1 cellular context compared by ENCODE assay signal in the genomic region with DNA sequence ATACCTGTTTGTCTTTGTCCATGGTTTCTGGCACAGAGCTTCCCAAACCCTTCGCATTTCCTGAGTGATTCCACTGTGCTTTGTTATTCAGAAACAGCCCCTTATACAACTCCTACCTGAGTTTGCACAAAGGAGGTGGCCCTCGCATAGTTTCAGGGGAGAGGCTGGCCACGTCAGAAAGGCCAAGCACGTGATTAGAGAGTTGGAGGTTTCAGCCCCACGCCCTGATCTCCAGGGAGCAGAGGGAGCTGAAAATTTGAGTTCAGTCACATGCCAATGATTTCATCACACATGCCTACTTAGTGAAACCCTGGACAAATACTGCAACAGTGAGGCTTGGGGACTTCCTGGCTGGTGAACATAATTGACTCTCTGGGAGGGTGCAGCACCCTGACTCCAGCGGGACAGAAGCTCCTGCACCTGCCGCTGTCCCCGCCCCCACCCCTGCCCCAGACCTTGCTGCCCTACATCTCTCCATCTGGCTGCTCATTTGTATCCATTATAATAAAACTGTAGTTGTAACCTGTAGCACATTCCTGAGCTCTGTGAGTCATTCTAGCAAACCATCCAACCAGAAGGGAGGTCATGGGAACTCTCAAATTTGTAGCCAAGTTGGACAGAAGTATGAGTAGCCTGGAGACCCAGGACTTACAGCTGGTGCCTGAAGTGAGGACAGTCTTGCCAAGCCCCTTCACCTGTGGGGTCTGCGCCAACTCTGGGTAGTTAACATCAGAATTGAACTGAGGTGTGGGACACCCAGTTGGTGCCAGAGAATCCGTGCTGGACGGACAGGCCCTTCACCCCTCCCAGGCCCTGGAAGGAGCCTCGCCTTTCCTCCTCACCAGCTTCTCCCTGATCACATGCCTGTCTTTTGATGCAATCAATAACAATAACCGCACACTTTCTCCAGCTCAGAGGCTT.
A peak's percentile ranks its signal among the peaks of the same experiment; 100 is the strongest.
TF ChIP-seq lines count a peak whose summit lies in the region.

No MANE protein-coding gene starts in this region.

TF ChIP-seq in HepG2, 621 proteins besides CTCF, POLR2A, EP300 and RAD21 (continued from another document and continues in another):
- TF ChIP-seq, protein P1, sequence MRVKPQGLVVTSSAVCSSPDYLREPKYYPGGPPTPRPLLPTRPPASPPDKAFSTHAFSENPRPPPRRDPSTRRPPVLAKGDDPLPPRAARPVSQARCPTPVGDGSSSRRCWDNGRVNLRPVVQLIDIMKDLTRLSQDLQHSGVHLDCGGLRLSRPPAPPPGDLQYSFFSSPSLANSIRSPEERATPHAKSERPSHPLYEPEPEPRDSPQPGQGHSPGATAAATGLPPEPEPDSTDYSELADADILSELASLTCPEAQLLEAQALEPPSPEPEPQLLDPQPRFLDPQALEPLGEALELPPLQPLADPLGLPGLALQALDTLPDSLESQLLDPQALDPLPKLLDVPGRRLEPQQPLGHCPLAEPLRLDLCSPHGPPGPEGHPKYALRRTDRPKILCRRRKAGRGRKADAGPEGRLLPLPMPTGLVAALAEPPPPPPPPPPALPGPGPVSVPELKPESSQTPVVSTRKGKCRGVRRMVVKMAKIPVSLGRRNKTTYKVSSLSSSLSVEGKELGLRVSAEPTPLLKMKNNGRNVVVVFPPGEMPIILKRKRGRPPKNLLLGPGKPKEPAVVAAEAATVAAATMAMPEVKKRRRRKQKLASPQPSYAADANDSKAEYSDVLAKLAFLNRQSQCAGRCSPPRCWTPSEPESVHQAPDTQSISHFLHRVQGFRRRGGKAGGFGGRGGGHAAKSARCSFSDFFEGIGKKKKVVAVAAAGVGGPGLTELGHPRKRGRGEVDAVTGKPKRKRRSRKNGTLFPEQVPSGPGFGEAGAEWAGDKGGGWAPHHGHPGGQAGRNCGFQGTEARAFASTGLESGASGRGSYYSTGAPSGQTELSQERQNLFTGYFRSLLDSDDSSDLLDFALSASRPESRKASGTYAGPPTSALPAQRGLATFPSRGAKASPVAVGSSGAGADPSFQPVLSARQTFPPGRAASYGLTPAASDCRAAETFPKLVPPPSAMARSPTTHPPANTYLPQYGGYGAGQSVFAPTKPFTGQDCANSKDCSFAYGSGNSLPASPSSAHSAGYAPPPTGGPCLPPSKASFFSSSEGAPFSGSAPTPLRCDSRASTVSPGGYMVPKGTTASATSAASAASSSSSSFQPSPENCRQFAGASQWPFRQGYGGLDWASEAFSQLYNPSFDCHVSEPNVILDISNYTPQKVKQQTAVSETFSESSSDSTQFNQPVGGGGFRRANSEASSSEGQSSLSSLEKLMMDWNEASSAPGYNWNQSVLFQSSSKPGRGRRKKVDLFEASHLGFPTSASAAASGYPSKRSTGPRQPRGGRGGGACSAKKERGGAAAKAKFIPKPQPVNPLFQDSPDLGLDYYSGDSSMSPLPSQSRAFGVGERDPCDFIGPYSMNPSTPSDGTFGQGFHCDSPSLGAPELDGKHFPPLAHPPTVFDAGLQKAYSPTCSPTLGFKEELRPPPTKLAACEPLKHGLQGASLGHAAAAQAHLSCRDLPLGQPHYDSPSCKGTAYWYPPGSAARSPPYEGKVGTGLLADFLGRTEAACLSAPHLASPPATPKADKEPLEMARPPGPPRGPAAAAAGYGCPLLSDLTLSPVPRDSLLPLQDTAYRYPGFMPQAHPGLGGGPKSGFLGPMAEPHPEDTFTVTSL (CRISPR knock-in tag; IDR thresholded peaks at IDR 0.05; ENCODE audit: borderline replicate concordance), result no peak
- TF ChIP-seq, protein P2, sequence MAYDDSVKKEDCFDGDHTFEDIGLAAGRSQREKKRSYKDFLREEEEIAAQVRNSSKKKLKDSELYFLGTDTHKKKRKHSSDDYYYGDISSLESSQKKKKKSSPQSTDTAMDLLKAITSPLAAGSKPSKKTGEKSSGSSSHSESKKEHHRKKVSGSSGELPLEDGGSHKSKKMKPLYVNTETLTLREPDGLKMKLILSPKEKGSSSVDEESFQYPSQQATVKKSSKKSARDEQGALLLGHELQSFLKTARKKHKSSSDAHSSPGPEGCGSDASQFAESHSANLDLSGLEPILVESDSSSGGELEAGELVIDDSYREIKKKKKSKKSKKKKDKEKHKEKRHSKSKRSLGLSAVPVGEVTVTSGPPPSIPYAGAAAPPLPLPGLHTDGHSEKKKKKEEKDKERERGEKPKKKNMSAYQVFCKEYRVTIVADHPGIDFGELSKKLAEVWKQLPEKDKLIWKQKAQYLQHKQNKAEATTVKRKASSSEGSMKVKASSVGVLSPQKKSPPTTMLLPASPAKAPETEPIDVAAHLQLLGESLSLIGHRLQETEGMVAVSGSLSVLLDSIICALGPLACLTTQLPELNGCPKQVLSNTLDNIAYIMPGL (CRISPR knock-in tag; IDR thresholded peaks at IDR 0.05; ENCODE audit: borderline replicate concordance in 1 of 2, low read depth in 1 of 2), result no peak
- TF ChIP-seq TEAD3 (CRISPR knock-in tag; optimal IDR thresholded peaks at IDR 0.05; ENCODE audit: borderline replicate concordance) (peak; percentile 55), NONO (IDR thresholded peaks at IDR 0.05) (no peak), NONO (CRISPR knock-in tag; conservative IDR thresholded peaks at IDR 0.05) (no peak), TARDBP (CRISPR knock-in tag; IDR thresholded peaks at IDR 0.05) (no peak), HNRNPLL (IDR thresholded peaks at IDR 0.05; ENCODE audit: low read depth, low read length, poor library complexity, severe bottlenecking) (no peak), ZNF709 (CRISPR knock-in tag; IDR thresholded peaks at IDR 0.05) (no peak), ZNF761 (CRISPR knock-in tag; conservative IDR thresholded peaks at IDR 0.05) (no peak), BHLHE40 (IDR thresholded peaks at IDR 0.05; ENCODE audit: low read length) (peak; percentile 81), ZNF552 (CRISPR knock-in tag; IDR thresholded peaks at IDR 0.05; ENCODE audit: borderline replicate concordance) (no peak), SOX5 (CRISPR knock-in tag; IDR thresholded peaks at IDR 0.05; ENCODE audit: borderline replicate concordance) (peak; percentile 46; the same call in 1 of the 2 replicates), ZSCAN30 (CRISPR knock-in tag; IDR thresholded peaks at IDR 0.05) (no peak), HOXA9 (CRISPR knock-in tag; IDR thresholded peaks at IDR 0.05; ENCODE audit: borderline replicate concordance) (no peak), RELA (CRISPR knock-in tag; IDR thresholded peaks at IDR 0.05) (0 out of 2 replicates have a peak, but pooled peaks have one; percentile 44), ZNF766 (CRISPR knock-in tag; IDR thresholded peaks at IDR 0.05; ENCODE audit: borderline replicate concordance) (no peak), SP2 (CRISPR knock-in tag; IDR thresholded peaks at IDR 0.05) (no peak), THAP11 (CRISPR knock-in tag; IDR thresholded peaks at IDR 0.05) (peak; percentile 40; the same call in 1 of the 2 replicates), SP4 (CRISPR knock-in tag; IDR thresholded peaks at IDR 0.05) (no peak), REL (CRISPR knock-in tag; conservative IDR thresholded peaks at IDR 0.05) (no peak), ZNF20 (CRISPR knock-in tag; IDR thresholded peaks at IDR 0.05) (no peak), ZNF431 (CRISPR knock-in tag; IDR thresholded peaks at IDR 0.05; ENCODE audit: borderline replicate concordance, low read depth) (no peak), ZNF326 (CRISPR knock-in tag; IDR thresholded peaks at IDR 0.05; ENCODE audit: borderline replicate concordance) (no peak), NFKBIZ (CRISPR knock-in tag; IDR thresholded peaks at IDR 0.05) (no peak), NFIB (CRISPR knock-in tag; IDR thresholded peaks at IDR 0.05; ENCODE audit: borderline replicate concordance) (no peak), SKI (IDR thresholded peaks at IDR 0.05; ENCODE audit: partially characterized antibody) (no peak)
- TF ChIP-seq, protein P3, sequence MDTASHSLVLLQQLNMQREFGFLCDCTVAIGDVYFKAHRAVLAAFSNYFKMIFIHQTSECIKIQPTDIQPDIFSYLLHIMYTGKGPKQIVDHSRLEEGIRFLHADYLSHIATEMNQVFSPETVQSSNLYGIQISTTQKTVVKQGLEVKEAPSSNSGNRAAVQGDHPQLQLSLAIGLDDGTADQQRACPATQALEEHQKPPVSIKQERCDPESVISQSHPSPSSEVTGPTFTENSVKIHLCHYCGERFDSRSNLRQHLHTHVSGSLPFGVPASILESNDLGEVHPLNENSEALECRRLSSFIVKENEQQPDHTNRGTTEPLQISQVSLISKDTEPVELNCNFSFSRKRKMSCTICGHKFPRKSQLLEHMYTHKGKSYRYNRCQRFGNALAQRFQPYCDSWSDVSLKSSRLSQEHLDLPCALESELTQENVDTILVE (CRISPR knock-in tag; IDR thresholded peaks at IDR 0.05), result no peak
- TF ChIP-seq, protein P4, sequence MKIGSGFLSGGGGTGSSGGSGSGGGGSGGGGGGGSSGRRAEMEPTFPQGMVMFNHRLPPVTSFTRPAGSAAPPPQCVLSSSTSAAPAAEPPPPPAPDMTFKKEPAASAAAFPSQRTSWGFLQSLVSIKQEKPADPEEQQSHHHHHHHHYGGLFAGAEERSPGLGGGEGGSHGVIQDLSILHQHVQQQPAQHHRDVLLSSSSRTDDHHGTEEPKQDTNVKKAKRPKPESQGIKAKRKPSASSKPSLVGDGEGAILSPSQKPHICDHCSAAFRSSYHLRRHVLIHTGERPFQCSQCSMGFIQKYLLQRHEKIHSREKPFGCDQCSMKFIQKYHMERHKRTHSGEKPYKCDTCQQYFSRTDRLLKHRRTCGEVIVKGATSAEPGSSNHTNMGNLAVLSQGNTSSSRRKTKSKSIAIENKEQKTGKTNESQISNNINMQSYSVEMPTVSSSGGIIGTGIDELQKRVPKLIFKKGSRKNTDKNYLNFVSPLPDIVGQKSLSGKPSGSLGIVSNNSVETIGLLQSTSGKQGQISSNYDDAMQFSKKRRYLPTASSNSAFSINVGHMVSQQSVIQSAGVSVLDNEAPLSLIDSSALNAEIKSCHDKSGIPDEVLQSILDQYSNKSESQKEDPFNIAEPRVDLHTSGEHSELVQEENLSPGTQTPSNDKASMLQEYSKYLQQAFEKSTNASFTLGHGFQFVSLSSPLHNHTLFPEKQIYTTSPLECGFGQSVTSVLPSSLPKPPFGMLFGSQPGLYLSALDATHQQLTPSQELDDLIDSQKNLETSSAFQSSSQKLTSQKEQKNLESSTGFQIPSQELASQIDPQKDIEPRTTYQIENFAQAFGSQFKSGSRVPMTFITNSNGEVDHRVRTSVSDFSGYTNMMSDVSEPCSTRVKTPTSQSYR (CRISPR knock-in tag; IDR thresholded peaks at IDR 0.05; ENCODE audit: borderline replicate concordance), result peak; percentile 12; the same call in 1 of the 2 replicates
- TF ChIP-seq, protein P5, sequence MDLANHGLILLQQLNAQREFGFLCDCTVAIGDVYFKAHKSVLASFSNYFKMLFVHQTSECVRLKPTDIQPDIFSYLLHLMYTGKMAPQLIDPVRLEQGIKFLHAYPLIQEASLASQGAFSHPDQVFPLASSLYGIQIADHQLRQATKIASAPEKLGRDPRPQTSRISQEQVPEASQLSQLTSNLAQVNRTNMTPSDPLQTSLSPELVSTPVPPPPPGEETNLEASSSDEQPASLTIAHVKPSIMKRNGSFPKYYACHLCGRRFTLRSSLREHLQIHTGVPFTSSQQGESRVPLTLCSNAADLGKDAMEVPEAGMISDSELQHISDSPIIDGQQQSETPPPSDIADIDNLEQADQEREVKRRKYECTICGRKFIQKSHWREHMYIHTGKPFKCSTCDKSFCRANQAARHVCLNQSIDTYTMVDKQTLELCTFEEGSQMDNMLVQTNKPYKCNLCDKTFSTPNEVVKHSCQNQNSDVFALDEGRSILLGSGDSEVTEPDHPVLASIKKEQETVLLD (CRISPR knock-in tag; IDR thresholded peaks at IDR 0.05; ENCODE audit: low read depth), result 0 out of 2 replicates have a peak, but pooled peaks have one; percentile 30
- TF ChIP-seq, protein P6, sequence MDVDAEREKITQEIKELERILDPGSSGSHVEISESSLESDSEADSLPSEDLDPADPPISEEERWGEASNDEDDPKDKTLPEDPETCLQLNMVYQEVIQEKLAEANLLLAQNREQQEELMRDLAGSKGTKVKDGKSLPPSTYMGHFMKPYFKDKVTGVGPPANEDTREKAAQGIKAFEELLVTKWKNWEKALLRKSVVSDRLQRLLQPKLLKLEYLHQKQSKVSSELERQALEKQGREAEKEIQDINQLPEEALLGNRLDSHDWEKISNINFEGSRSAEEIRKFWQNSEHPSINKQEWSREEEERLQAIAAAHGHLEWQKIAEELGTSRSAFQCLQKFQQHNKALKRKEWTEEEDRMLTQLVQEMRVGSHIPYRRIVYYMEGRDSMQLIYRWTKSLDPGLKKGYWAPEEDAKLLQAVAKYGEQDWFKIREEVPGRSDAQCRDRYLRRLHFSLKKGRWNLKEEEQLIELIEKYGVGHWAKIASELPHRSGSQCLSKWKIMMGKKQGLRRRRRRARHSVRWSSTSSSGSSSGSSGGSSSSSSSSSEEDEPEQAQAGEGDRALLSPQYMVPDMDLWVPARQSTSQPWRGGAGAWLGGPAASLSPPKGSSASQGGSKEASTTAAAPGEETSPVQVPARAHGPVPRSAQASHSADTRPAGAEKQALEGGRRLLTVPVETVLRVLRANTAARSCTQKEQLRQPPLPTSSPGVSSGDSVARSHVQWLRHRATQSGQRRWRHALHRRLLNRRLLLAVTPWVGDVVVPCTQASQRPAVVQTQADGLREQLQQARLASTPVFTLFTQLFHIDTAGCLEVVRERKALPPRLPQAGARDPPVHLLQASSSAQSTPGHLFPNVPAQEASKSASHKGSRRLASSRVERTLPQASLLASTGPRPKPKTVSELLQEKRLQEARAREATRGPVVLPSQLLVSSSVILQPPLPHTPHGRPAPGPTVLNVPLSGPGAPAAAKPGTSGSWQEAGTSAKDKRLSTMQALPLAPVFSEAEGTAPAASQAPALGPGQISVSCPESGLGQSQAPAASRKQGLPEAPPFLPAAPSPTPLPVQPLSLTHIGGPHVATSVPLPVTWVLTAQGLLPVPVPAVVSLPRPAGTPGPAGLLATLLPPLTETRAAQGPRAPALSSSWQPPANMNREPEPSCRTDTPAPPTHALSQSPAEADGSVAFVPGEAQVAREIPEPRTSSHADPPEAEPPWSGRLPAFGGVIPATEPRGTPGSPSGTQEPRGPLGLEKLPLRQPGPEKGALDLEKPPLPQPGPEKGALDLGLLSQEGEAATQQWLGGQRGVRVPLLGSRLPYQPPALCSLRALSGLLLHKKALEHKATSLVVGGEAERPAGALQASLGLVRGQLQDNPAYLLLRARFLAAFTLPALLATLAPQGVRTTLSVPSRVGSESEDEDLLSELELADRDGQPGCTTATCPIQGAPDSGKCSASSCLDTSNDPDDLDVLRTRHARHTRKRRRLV (CRISPR knock-in tag; IDR thresholded peaks at IDR 0.05), result no peak
- TF ChIP-seq, protein P7, sequence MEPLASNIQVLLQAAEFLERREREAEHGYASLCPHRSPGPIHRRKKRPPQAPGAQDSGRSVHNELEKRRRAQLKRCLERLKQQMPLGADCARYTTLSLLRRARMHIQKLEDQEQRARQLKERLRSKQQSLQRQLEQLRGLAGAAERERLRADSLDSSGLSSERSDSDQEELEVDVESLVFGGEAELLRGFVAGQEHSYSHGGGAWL (CRISPR knock-in tag; IDR thresholded peaks at IDR 0.05), result no peak
- TF ChIP-seq, protein P8, sequence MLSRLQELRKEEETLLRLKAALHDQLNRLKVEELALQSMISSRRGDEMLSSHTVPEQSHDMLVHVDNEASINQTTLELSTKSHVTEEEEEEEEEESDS (CRISPR knock-in tag; IDR thresholded peaks at IDR 0.05; ENCODE audit: borderline replicate concordance), result no peak
- TF ChIP-seq, protein P9, sequence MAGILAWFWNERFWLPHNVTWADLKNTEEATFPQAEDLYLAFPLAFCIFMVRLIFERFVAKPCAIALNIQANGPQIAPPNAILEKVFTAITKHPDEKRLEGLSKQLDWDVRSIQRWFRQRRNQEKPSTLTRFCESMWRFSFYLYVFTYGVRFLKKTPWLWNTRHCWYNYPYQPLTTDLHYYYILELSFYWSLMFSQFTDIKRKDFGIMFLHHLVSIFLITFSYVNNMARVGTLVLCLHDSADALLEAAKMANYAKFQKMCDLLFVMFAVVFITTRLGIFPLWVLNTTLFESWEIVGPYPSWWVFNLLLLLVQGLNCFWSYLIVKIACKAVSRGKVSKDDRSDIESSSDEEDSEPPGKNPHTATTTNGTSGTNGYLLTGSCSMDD (CRISPR knock-in tag; IDR thresholded peaks at IDR 0.05), result no peak
- TF ChIP-seq, protein P10, sequence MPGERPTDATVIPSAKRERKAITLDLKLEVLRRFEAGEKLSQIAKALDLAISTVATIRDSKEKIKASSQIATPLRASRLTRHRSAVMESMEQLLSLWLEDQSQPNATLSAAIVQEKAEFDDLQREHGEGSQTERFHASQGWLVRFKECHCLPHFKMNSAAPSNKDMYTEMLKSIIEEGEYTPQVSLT (CRISPR knock-in tag; IDR thresholded peaks at IDR 0.05; ENCODE audit: borderline replicate concordance, low read depth), result no peak
